ENCODE assay signal across 25 cellular contexts in genomic region chr2:36818542-36818941, GRCh38.
"Had no signal": no experiment of that assay in that cellular context is flagged by ENCODE, and none has a peak within 500 bp of the region (broad histone marks: within the 10 kb centered on the region; RNA-seq: fewer than 3 reads in every experiment).

No MANE protein-coding gene starts in this region.

- H3K27ac ChIP-seq: left ventricle myocardium inferior, neural progenitor cell, neutrophil, ovary, right atrium auricular region, skin epidermis, testis, thyroid gland, upper lobe of left lung, vagina had no signal

- H3K4me3 ChIP-seq: left ventricle myocardium inferior, lung, neural progenitor cell, ovary, right atrium auricular region, skin epidermis, testis, thyroid gland, transverse colon, upper lobe of left lung, vagina had no signal

- H2AFZ ChIP-seq: neural progenitor cell had no signal

- DNase-seq: hypothalamus; immature natural killer cell; left ventricle myocardium inferior; mesendoderm; naive B cell; natural killer cell; nephron progenitor cell; occipital lobe; ovary; stimulated activated CD4-positive, alpha-beta T cell treated with anti-CD3 and anti-CD28 coated beads, Interleukin-12 subunit alpha, Interleukin-12 subunit beta, amount 100 ng/mL, for 4 hours; stimulated activated CD4-positive, alpha-beta T cell treated with anti-CD3 and anti-CD28 coated beads, Interleukin-4, amount 100 ng/mL, for 24 hours; stimulated activated naive CD4-positive, alpha-beta T cell; substantia nigra; testis; thyroid gland; transverse colon; upper lobe of left lung had no signal

- H3K36me3 ChIP-seq: left ventricle myocardium inferior, neural progenitor cell, neutrophil, ovary, right atrium auricular region, thyroid gland, transverse colon, upper lobe of left lung, vagina had no signal

- FAIRE-seq: islet of Langerhans had no signal

- H3K9me3 ChIP-seq: left ventricle myocardium inferior, neutrophil, ovary, right atrium auricular region, testis, thyroid gland, transverse colon, upper lobe of left lung, vagina had no signal

- H3K4me1 ChIP-seq: left ventricle myocardium inferior, right atrium auricular region, testis, upper lobe of left lung, vagina had no signal

- ATAC-seq: natural killer cell; stimulated activated effector memory CD8-positive, alpha-beta T cell treated with anti-CD3 and anti-CD28 coated beads, Interleukin-12 subunit alpha, Interleukin-12 subunit beta, amount 100 ng/mL, for 72 hours had no signal

- H3K9ac ChIP-seq: neural progenitor cell had no signal

- H3K27me3 ChIP-seq: neural progenitor cell, neutrophil, ovary, right atrium auricular region, testis, thyroid gland, transverse colon, upper lobe of left lung, vagina had no signal

- H3K4me2 ChIP-seq: neural progenitor cell had no signal
